In genomic region chr2:1977655-1978054, GRCh38 we compare ENCODE assay signal across 1 cellular context.
TF ChIP-seq lines count a peak whose summit lies in the region.

No MANE protein-coding gene starts in this region.

TF ChIP-seq in K562, 482 proteins besides CTCF, POLR2A, EP300 and RAD21 (continued from another document):
- TF ChIP-seq DLX4 (CRISPR knock-in tag; IDR thresholded peaks at IDR 0.05) (no peak), ZNF830 (CRISPR knock-in tag; IDR thresholded peaks at IDR 0.05) (no peak)
